ENCODE assay signal across 27 cellular contexts in the genomic region with DNA sequence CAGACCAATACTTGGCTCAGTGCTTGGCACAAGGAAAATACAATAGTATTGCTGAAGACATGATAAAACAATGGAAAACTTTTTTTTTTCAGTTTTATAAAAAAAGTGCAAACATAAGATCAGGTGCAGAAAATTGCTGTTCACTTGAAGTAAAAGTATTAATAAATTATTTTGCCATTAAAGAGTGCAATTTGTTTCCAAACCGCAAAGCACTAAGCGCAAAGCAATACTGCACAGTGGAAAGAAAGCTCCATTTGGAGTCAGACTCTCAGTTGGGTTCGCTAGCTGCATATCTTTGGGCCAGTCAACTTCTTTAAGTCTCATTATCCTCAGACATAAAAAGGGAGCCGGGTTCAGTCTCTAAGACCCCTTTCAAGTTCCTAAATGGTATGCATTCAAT. TPM values are rescaled to one million over a fixed set of nuclear protein-coding genes. Genes with fewer than 3 reads are reported as not detected.
DNase-seq lines count a peak whose midpoint lies in the region; ATAC-seq and TF ChIP-seq lines count a peak whose summit lies in the region.
"Had no signal": no experiment of that assay in that cellular context is flagged by ENCODE, and none has a peak within 500 bp of the region (broad histone marks: within the 10 kb centered on the region; RNA-seq: fewer than 3 reads in every experiment).

No MANE protein-coding gene starts in this region.

- H3K27ac ChIP-seq in left ventricle myocardium inferior (replicated peaks) (peak overlapping the region; percentile 89), dorsolateral prefrontal cortex (peak overlapping the region in 44 of 59 donors; percentile 6 to 90 (median 77)), smooth muscle cell (ENCODE audit: low read depth) (peak overlapping the region; percentile 80), SK-N-SH (ENCODE audit: low read depth in 2 of 2, low read length in 1 of 2) (no peak overlapping the region), mammary epithelial cell (ENCODE audit: insufficient read depth, low read depth, low read length) (no peak overlapping the region)
- H3K27ac ChIP-seq: A549, RWPE1, SK-N-MC had no signal

- ATAC-seq in left cardiac atrium (no peak), HG03565 (IDR thresholded peaks at IDR 0.05; ENCODE audit: unreplicated experiment) (no peak)
- ATAC-seq: A549; activated T-cell treated with anti-CD3 and anti-CD28 coated beads, Interleukin-2, amount 50 U/mL, for 72 hours; T-helper 17 cell had no signal

- WGBS in smooth muscle cell (ENCODE audit: low lambda C conversion rate): 90% methylated on average over 4 of the region's 4 CpGs
- 93% methylated on average over 4 of the region's 4 CpGs for WGBS in SK-N-SH (ENCODE audit: low lambda C conversion rate)
- WGBS in mammary epithelial cell (ENCODE audit: low coverage, missing lambda C conversion rate): 91% methylated on average over 4 of the region's 4 CpGs

- TF ChIP-seq EP300 in SK-N-SH (IDR thresholded peaks at IDR 0.05; ENCODE audit: borderline replicate concordance in 1 of 2, low read depth in 1 of 2, low read length in 1 of 2): no peak

- dilution Hi-C loops in mammary epithelial cell (cut with HindIII; ENCODE audit: low sequenced_read_pairs): no loop called here

- H3K4me2 ChIP-seq in smooth muscle cell: no peak overlapping the region
- H3K4me2 ChIP-seq in SK-N-SH: no peak overlapping the region
- no peak overlapping the region for H3K4me2 ChIP-seq in mammary epithelial cell (ENCODE audit: insufficient read depth, low read depth, low read length)
- H3K4me2 ChIP-seq: A549 had no signal

- no peak overlapping the region for H3K27ac Mint-ChIP-seq in type B pancreatic cell
- H3K27ac Mint-ChIP-seq: activated T-cell treated with anti-CD3 and anti-CD28 coated beads, Interleukin-2, amount 50 U/mL, for 72 hours had no signal

- H4K20me1 ChIP-seq in smooth muscle cell (ENCODE audit: low read depth) (no peaks in the 10 kb centered on the region), SK-N-SH (ENCODE audit: insufficient read depth) (no peaks in the 10 kb centered on the region), mammary epithelial cell (ENCODE audit: insufficient read depth, low read length) (no peaks in the 10 kb centered on the region)

- peaks cover 7% of the 10 kb centered on the region for H3K4me1 Mint-ChIP-seq in type B pancreatic cell (ENCODE audit: unreplicated experiment)
- H3K4me1 Mint-ChIP-seq: T-helper 17 cell had no signal

- POLR2A ChIA-PET in SK-N-SH (lab: Yijun Ruan, JAX): no interaction called here

- H3K36me3 ChIP-seq in left ventricle myocardium inferior (no peaks in the 10 kb centered on the region), smooth muscle cell (ENCODE audit: low read depth) (no peaks in the 10 kb centered on the region), SK-N-SH (replicated peaks in 1 of 2; ENCODE audit: control insufficient read depth in 1 of 2, insufficient read depth in 2 of 2, low read length in 1 of 2) (no peaks in the 10 kb centered on the region), mammary epithelial cell (ENCODE audit: insufficient read depth, low read length) (no peaks in the 10 kb centered on the region)
- H3K36me3 ChIP-seq: esophagus squamous epithelium, lower lobe of right lung, tibial nerve had no signal

- H2AFZ ChIP-seq in smooth muscle cell (ENCODE audit: low read depth) (peak overlapping the region; percentile 98), SK-N-SH (ENCODE audit: low read depth) (no peak overlapping the region), mammary epithelial cell (ENCODE audit: low read depth, low read length) (no peak overlapping the region)

- H3K4me3 Mint-ChIP-seq in type B pancreatic cell: no peak overlapping the region
- H3K4me3 Mint-ChIP-seq: activated T-cell treated with anti-CD3 and anti-CD28 coated beads, Interleukin-2, amount 50 U/mL, for 72 hours; T-helper 17 cell had no signal

- H3K9ac ChIP-seq in smooth muscle cell (ENCODE audit: low read depth) (no peak overlapping the region), SK-N-SH (no peak overlapping the region), mammary epithelial cell (ENCODE audit: insufficient read depth, low read length) (no peak overlapping the region)

- CTCF ChIA-PET in SK-N-SH (lab: Yijun Ruan, JAX): interaction anchor here (1.0 to 1.9 kb wide), 2 partner anchors 9 to 14 kb away, joined by 3 to 5 read pairs; no protein-coding TSS in a partner anchor
- CTCF ChIA-PET in mammary epithelial cell (lab: Charles Lee; ENCODE audit: low non-redundant PET): no interaction called here

- H3K27me3 ChIP-seq in left ventricle myocardium inferior (ENCODE audit: low read depth): no peaks in the 10 kb centered on the region
- no peaks in the 10 kb centered on the region for H3K27me3 ChIP-seq in dorsolateral prefrontal cortex
- no peaks in the 10 kb centered on the region for H3K27me3 ChIP-seq in smooth muscle cell (ENCODE audit: low read depth)
- no peaks in the 10 kb centered on the region for H3K27me3 ChIP-seq in SK-N-SH (ENCODE audit: insufficient read depth)
- no peaks in the 10 kb centered on the region for H3K27me3 ChIP-seq in mammary epithelial cell (ENCODE audit: insufficient read depth, low read length)
- H3K27me3 ChIP-seq: esophagus squamous epithelium, tibial nerve had no signal

- no peaks in the 10 kb centered on the region for H3K9me2 ChIP-seq in SK-N-SH

- H3K9me3 ChIP-seq in left ventricle myocardium inferior (replicated peaks) (no peaks in the 10 kb centered on the region), smooth muscle cell (replicated peaks; ENCODE audit: low read depth) (no peaks in the 10 kb centered on the region), SK-N-SH (no peaks in the 10 kb centered on the region), mammary epithelial cell (replicated peaks; ENCODE audit: insufficient read depth, low read length) (no peaks in the 10 kb centered on the region)
- H3K9me3 ChIP-seq: A549, esophagus squamous epithelium, lower lobe of right lung, tibial nerve had no signal

- H3K4me1 ChIP-seq in left ventricle myocardium inferior (peaks cover 96% of the 10 kb centered on the region), smooth muscle cell (ENCODE audit: low read depth) (peaks cover 11% of the 10 kb centered on the region), SK-N-SH (ENCODE audit: control insufficient read depth in 1 of 2, insufficient read depth in 2 of 2, low read depth in 1 of 2, low read length in 1 of 2) (no peaks in the 10 kb centered on the region; a peak in 1 of 4 replicates), mammary epithelial cell (ENCODE audit: insufficient read depth, low read length) (no peaks in the 10 kb centered on the region)
- H3K4me1 ChIP-seq: A549 had no signal

- intact Hi-C loops in left ventricle myocardium inferior (cut with micrococcal nuclease) (no loop called here), left cardiac atrium (cut with DNase I) (loop anchor here (10.0 kb wide), 2 partner anchors 48 to 102 kb away; a partner anchor contains a TSS), dorsolateral prefrontal cortex (cut with DNase I) (no loop called here), mammary epithelial cell (cut with micrococcal nuclease) (no loop called here)

- H3K36me3 Mint-ChIP-seq in type B pancreatic cell: peaks cover 4% of the 10 kb centered on the region

- H3K79me2 ChIP-seq in smooth muscle cell (ENCODE audit: low read depth) (no peaks in the 10 kb centered on the region), SK-N-SH (ENCODE audit: insufficient read depth) (no peaks in the 10 kb centered on the region), mammary epithelial cell (ENCODE audit: insufficient read depth, low read length) (no peaks in the 10 kb centered on the region)

- H3F3A ChIP-seq in smooth muscle cell (ENCODE audit: low read depth): no peaks in the 10 kb centered on the region
- no peaks in the 10 kb centered on the region for H3F3A ChIP-seq in SK-N-SH (replicated peaks; ENCODE audit: insufficient read depth)

- TF ChIP-seq CTCF in left ventricle myocardium inferior (IDR thresholded peaks at IDR 0.05; ENCODE audit: borderline replicate concordance): no peak
- TF ChIP-seq CTCF in dorsolateral prefrontal cortex (IDR thresholded peaks at IDR 0.05 in 54 of 56, conservative IDR thresholded peaks at IDR 0.05 in 2 of 56; ENCODE audit: low read depth in 1 of 56, partially characterized antibody in 56 of 56): no peak
- no peak for TF ChIP-seq CTCF in smooth muscle cell (IDR thresholded peaks at IDR 0.05; ENCODE audit: borderline replicate concordance, insufficient read depth, poor library complexity, severe bottlenecking)
- TF ChIP-seq CTCF in SK-N-SH (IDR thresholded peaks at IDR 0.05): no peak
- no peak for TF ChIP-seq CTCF in type B pancreatic cell (conservative IDR thresholded peaks at IDR 0.05)
- TF ChIP-seq CTCF in mammary epithelial cell (conservative IDR thresholded peaks at IDR 0.05 in 1 of 2, IDR thresholded peaks at IDR 0.05 in 1 of 2; ENCODE audit: extremely low read depth in 1 of 2, insufficient read depth in 1 of 2, low read depth in 1 of 2, low read length in 2 of 2): no peak

- H3K27me3 Mint-ChIP-seq in type B pancreatic cell: no peaks in the 10 kb centered on the region

- DNase-seq in left ventricle myocardium inferior (no peak), left cardiac atrium (no peak), dorsolateral prefrontal cortex (no peak), smooth muscle cell (lab: John Stamatoyannopoulos, UW; ENCODE audit: unreplicated experiment) (no peak), SK-N-SH (no peak), type B pancreatic cell (ENCODE audit: extremely low spot score, unreplicated experiment) (no peak), mammary epithelial cell (no peak)
- DNase-seq: activated naive CD4-positive, alpha-beta T cell treated with Interleukin-2 at 50 U/mL for 16 hours; activated T-cell treated with anti-CD3 and anti-CD28 coated beads, Interleukin-2, amount 50 U/mL, for 72 hours; DMS53; esophagus squamous epithelium; GDM1; lower lobe of right lung; MV-4-11; NCI-H146; NCI-H2171 treated with DMSO at 0.1 percent for 48 hours; NCI-H524 treated with DMSO at 0.1 percent for 48 hours; occipital lobe; stimulated activated CD4-positive, alpha-beta T cell treated with anti-CD3 and anti-CD28 coated beads, Interleukin-12 subunit alpha, Interleukin-12 subunit beta, amount 100 ng/mL, for 4 hours; stimulated activated CD4-positive, alpha-beta T cell treated with anti-CD3 and anti-CD28 coated beads, Interleukin-4, amount 100 ng/mL, for 24 hours; stimulated activated naive CD4-positive, alpha-beta T cell; T-helper 17 cell had no signal

- in situ Hi-C loops in mammary epithelial cell (cut with MboI; ENCODE audit: low sequenced_read_pairs in 2 of 2): no loop called here

- no peaks in the 10 kb centered on the region for H3K9me3 Mint-ChIP-seq in type B pancreatic cell
- H3K9me3 Mint-ChIP-seq: activated T-cell treated with anti-CD3 and anti-CD28 coated beads, Interleukin-2, amount 50 U/mL, for 72 hours had no signal

- H3K4me3 ChIP-seq in left ventricle myocardium inferior (peak overlapping the region; percentile 51), dorsolateral prefrontal cortex (peak overlapping the region in 24 of 59 donors; percentile 14 to 56 (median 36)), smooth muscle cell (no peak overlapping the region), SK-N-SH (ENCODE audit: low read depth in 2 of 2, low read length in 1 of 2) (no peak overlapping the region), mammary epithelial cell (replicated peaks in 1 of 3; ENCODE audit: insufficient read depth in 1 of 3, low read depth in 2 of 3, low read length in 3 of 3) (no peak overlapping the region)
- H3K4me3 ChIP-seq: A549, SK-N-MC had no signal

- BruUV-seq in mammary epithelial cell (replicated peaks; lab: Mats Ljungman, UMichigan): no TSS peak

- TF ChIP-seq RAD21 in SK-N-SH (IDR thresholded peaks at IDR 0.05; ENCODE audit: low read length): no peak

RNA-seq across cellular contexts. Expression of a gene that starts 45.8 kb away (rescaled TPM):
- total RNA-seq in left ventricle myocardium inferior: 54.2 TPM
- total RNA-seq in left cardiac atrium: 10 to 100 TPM; 48.3 to 53.7 TPM
- total RNA-seq in dorsolateral prefrontal cortex: 100 to 1,000 TPM; 147 to 673 (median 441) TPM
- total RNA-seq in smooth muscle cell: 10.7 and 14.0 TPM in 2 replicates
- 8.1 and 11.4 TPM in 2 replicates for polyA plus RNA-seq in smooth muscle cell
- polyA plus RNA-seq in SK-N-SH (2012; rRNA removed): 0.93 and 1.2 TPM in 2 replicates
- polyA plus RNA-seq in SK-N-SH (2012; cell fraction: cytosol; rRNA removed): 1.4 and 1.6 TPM in 2 replicates
- 1.0 and 1.2 TPM in 2 replicates for polyA plus RNA-seq in SK-N-SH (2012; cell fraction: nucleus; rRNA removed)
- 3.5 and 12.0 TPM in 2 replicates for total RNA-seq in type B pancreatic cell (ENCODE audit: low replicate concordance)
- 1 to 10 TPM in 1 of 2 donors, not detected in 1; 1.3 TPM for total RNA-seq in mammary epithelial cell
- polyA plus RNA-seq in mammary epithelial cell: not detected
- polyA minus RNA-seq in mammary epithelial cell: not detected

Comparison
In these comparisons a context has a peak if more than half of its experiments do, and no peak if none do; other contexts are left out.
1. intact Hi-C loops: an anchor here in left cardiac atrium (10.0 kb wide); none called in left ventricle myocardium inferior, dorsolateral prefrontal cortex and mammary epithelial cell.
2. H3K27ac ChIP-seq: peak in left ventricle myocardium inferior (single experiment), dorsolateral prefrontal cortex (44 of 59) and smooth muscle cell (single experiment); none in SK-N-SH (0 of 2) and mammary epithelial cell (single experiment).